In genomic region chr16:56938664-56939513, GRCh38 we compare ENCODE assay signal across 9 cellular contexts. TPM values are rescaled to one million over a fixed set of nuclear protein-coding genes. Genes with fewer than 3 reads are reported as not detected.
DNase-seq lines count a peak whose midpoint lies in the region; ATAC-seq, FAIRE-seq and TF ChIP-seq lines count a peak whose summit lies in the region.
"Had no signal": no experiment of that assay in that cellular context is flagged by ENCODE, and none has a peak within 500 bp of the region (broad histone marks: within the 10 kb centered on the region; RNA-seq: fewer than 3 reads in every experiment).

No MANE protein-coding gene starts in this region.

- no peak for FAIRE-seq in GM12878 (lab: Jason Lieb, UNC)
- FAIRE-seq: bronchial epithelial cell had no signal

- DNase-seq in NCI-H345 (lab: John Stamatoyannopoulos, UW) (peak; percentile 27), NCI-H345 treated with DMSO at 0.1 percent for 48 hours (lab: John Stamatoyannopoulos, UW; ENCODE audit: unreplicated experiment) (no peak), MM.1S (peak; percentile 75), GM12878 (ENCODE audit: low read depth, low spot score) (no peak), endodermal cell (no peak)
- peak; percentile 8 for DNase-seq in stimulated activated CD4-positive, alpha-beta T cell treated with anti-CD3 and anti-CD28 coated beads, Interleukin-2, amount 100 ng/mL, for 4 hours (ENCODE audit: low read depth)

- no peaks in the 10 kb centered on the region for H3K27me3 Mint-ChIP-seq in endodermal cell (ENCODE audit: insufficient read depth)

- TF ChIP-seq RAD21 in GM12878 (IDR thresholded peaks at IDR 0.05; ENCODE audit: insufficient read depth, low read depth, low read length), result no peak

- H3K4me3 ChIP-seq in MM.1S (ENCODE audit: low read length) (peak overlapping the region; percentile 37; the same call in 1 of the 2 replicates), GM12878 (peak overlapping the region; percentile 24), endodermal cell (ENCODE audit: low read length) (no peak overlapping the region)

- no TSS peak for BruUV-seq in GM12878 (replicated peaks; lab: Mats Ljungman, UMichigan)

- H3K79me2 ChIP-seq in MM.1S (ENCODE audit: low read length) (peaks cover 92% of the 10 kb centered on the region), GM12878 (ENCODE audit: control insufficient read depth, insufficient read depth, low read length) (peaks cover 35% of the 10 kb centered on the region)

- H3K27ac ChIP-seq in MM.1S (ENCODE audit: low read length) (peak overlapping the region; percentile 100), GM12878 (ENCODE audit: control insufficient read depth, insufficient read depth) (peak overlapping the region; percentile 5), endodermal cell (ENCODE audit: low read depth, low read length) (no peak overlapping the region)

- RAD21 ChIA-PET in GM12878 (lab: Charles Lee; ENCODE audit: unreplicated experiment), result interaction anchor here (0.5 to 2.2 kb wide), 13 partner anchors 8 to 107 kb away, joined by 3 to 10 read pairs (median 3); no protein-coding TSS in a partner anchor

- H3K36me3 ChIP-seq in MM.1S (replicated peaks; ENCODE audit: insufficient read depth, low read length) (peaks cover 65% of the 10 kb centered on the region), GM12878 (ENCODE audit: control insufficient read depth in 2 of 2, insufficient read depth in 2 of 2, low read length in 1 of 2) (peaks cover 12 to 44% of the 10 kb centered on the region in 2 experiments), endodermal cell (ENCODE audit: control insufficient read depth, insufficient read depth, low read length) (peaks cover 93% of the 10 kb centered on the region)

- TF ChIP-seq CTCF in MM.1S (IDR thresholded peaks at IDR 0.05; ENCODE audit: low read length) (no peak), GM12878 (IDR thresholded peaks at IDR 0.05 in 2 of 3, conservative IDR thresholded peaks at IDR 0.05 in 1 of 3; ENCODE audit: control insufficient read depth in 2 of 3, extremely low read depth in 1 of 3, insufficient read depth in 1 of 3, low read depth in 3 of 3, low read length in 3 of 3) (no peak), endodermal cell (conservative IDR thresholded peaks at IDR 0.05) (no peak)

- no peaks in the 10 kb centered on the region for H3K9me2 ChIP-seq in MM.1S (replicated peaks; ENCODE audit: insufficient read depth, low read length)

- intact Hi-C loops in GM12878 (cut with micrococcal nuclease; ENCODE audit: unreplicated experiment), result loop anchor here (2.0 kb wide), 1 partner anchor 68 kb away; no protein-coding TSS in a partner anchor

- peaks cover 79% of the 10 kb centered on the region for H3K36me3 Mint-ChIP-seq in endodermal cell (ENCODE audit: low read depth)

- SMC1A ChIA-PET in GM12878 (lab: Charles Lee; ENCODE audit: uncharacterized antibody, unreplicated experiment), result interaction anchor here (0.9 to 4.6 kb wide), 8 partner anchors 11 to 79 kb away, joined by 3 to 40 read pairs (median 5); no protein-coding TSS in a partner anchor

- H3K4me2 ChIP-seq in MM.1S (ENCODE audit: low read depth, low read length), result peak overlapping the region; percentile 78
- H3K4me2 ChIP-seq in GM12878 (ENCODE audit: control insufficient read depth, insufficient read depth), result peak overlapping the region; percentile 28

- H3K9me3 ChIP-seq in MM.1S (replicated peaks; ENCODE audit: insufficient read depth, low read length) (no peaks in the 10 kb centered on the region), GM12878 (replicated peaks; ENCODE audit: control insufficient read depth, insufficient read depth, low read length) (no peaks in the 10 kb centered on the region), endodermal cell (ENCODE audit: control insufficient read depth, low read length) (no peaks in the 10 kb centered on the region)

- in situ Hi-C loops in GM12878 (cut with MboI), result no loop called here

- CTCF ChIA-PET in GM12878 (lab: Yijun Ruan, JAX), result interaction anchor here (0.6 to 1.6 kb wide), 10 partner anchors 9 to 146 kb away, joined by 3 to 7 read pairs (median 4); partner anchors contain the start of gene NLRC5

- H3K4me1 Mint-ChIP-seq in endodermal cell, result peaks cover 6% of the 10 kb centered on the region

- no peak overlapping the region for H3K4me3 Mint-ChIP-seq in endodermal cell

- H4K20me1 ChIP-seq in MM.1S (ENCODE audit: insufficient read depth, low read length), result peaks cover 80% of the 10 kb centered on the region
- H4K20me1 ChIP-seq in GM12878 (ENCODE audit: control insufficient read depth, insufficient read depth), result no peaks in the 10 kb centered on the region; the same call in 1 of the 2 replicates

- no peak overlapping the region for H2AFZ ChIP-seq in MM.1S (ENCODE audit: low read length)
- H2AFZ ChIP-seq in GM12878 (ENCODE audit: control insufficient read depth, low read depth, low read length), result no peak overlapping the region

- peaks cover 60% of the 10 kb centered on the region for H3K4me1 ChIP-seq in MM.1S (ENCODE audit: low read length)
- peaks cover 58% of the 10 kb centered on the region for H3K4me1 ChIP-seq in GM12878 (ENCODE audit: control insufficient read depth, insufficient read depth, low read length)
- H3K4me1 ChIP-seq in endodermal cell (ENCODE audit: control insufficient read depth, insufficient read depth, low read length), result no peaks in the 10 kb centered on the region

- ATAC-seq in GM12878 (peak; percentile 45), GM21515 (IDR thresholded peaks at IDR 0.05; ENCODE audit: unreplicated experiment) (no peak), HG03159 (IDR thresholded peaks at IDR 0.05; ENCODE audit: unreplicated experiment) (no peak)

- H3K9ac ChIP-seq in MM.1S (ENCODE audit: low read length) (peak overlapping the region; percentile 73), GM12878 (ENCODE audit: control insufficient read depth, insufficient read depth, low read length) (0 out of 2 replicates have a peak overlapping the region, but pooled peaks have one; percentile 10), endodermal cell (ENCODE audit: extremely low read depth, low read length, poor library complexity, severe bottlenecking) (no peak overlapping the region)

- H3K27ac Mint-ChIP-seq in endodermal cell, result no peak overlapping the region

- peak; percentile 56 for TF ChIP-seq POLR2A in GM12878 (IDR thresholded peaks at IDR 0.05; ENCODE audit: low read depth, low read length)

- peaks cover 96% of the 10 kb centered on the region for H3F3A ChIP-seq in MM.1S (ENCODE audit: insufficient read depth, low read length)

- peak; percentile 35 to 55; a peak in 2 of 4 replicates for TF ChIP-seq EP300 in GM12878 (IDR thresholded peaks at IDR 0.05; ENCODE audit: borderline replicate concordance in 1 of 2, control insufficient read depth in 1 of 2, low read depth in 2 of 2, low read length in 2 of 2)

- WGBS in GM12878 (ENCODE audit: insufficient coverage, insufficient replicate concordance, low lambda C conversion rate, missing lambda C conversion rate), result 1% methylated on average over 8 of the region's 8 CpGs
- WGBS in endodermal cell (ENCODE audit: insufficient coverage in 1 of 2, insufficient read length in 1 of 2), 2 experiments, result 94 to 99% methylated on average over 6 to 8 of the region's 8 CpGs

- H3K9me3 Mint-ChIP-seq in endodermal cell, result no peaks in the 10 kb centered on the region

- no peaks in the 10 kb centered on the region for H3K27me3 ChIP-seq in MM.1S (replicated peaks; ENCODE audit: insufficient read depth, low read length)
- H3K27me3 ChIP-seq in GM12878 (replicated peaks in 1 of 2; ENCODE audit: control insufficient read depth in 2 of 2, insufficient read depth in 2 of 2, low read length in 1 of 2), result no peaks in the 10 kb centered on the region
- H3K27me3 ChIP-seq in endodermal cell (ENCODE audit: control insufficient read depth, insufficient read depth, low read length, poor library complexity, severe bottlenecking), result no peaks in the 10 kb centered on the region

- POLR2A ChIA-PET in GM12878 (lab: Charles Lee), result interaction anchor here (1.0 to 21.1 kb wide), 6 partner anchors 9 to 44 kb away, joined by 3 to 306 read pairs (median 13); no protein-coding TSS in a partner anchor

RNA-seq across cellular contexts. Expression of gene HERPUD1, which starts 6.9 kb away (rescaled TPM):
- 346 and 347 TPM in 2 replicates for total RNA-seq in GM12878 (2013; cell fraction: nucleolus; rRNA removed)
- total RNA-seq in GM12878 (2014; rRNA removed) (69.9 and 80.4 TPM in 2 replicates), GM12878 (2014; rRNA removed; fragmentation: Illumina TruSeq; extraction: Trizol) (102 and 107 TPM in 2 replicates), GM12878 (2021) (129 and 143 TPM in 2 replicates), endodermal cell (10 to 100 TPM; 21.5 to 40.6 TPM)
- polyA plus RNA-seq in GM12878 (2011; ENCODE audit: low read depth), result 132 TPM
- polyA plus RNA-seq in GM12878 (2011; rRNA removed) (119 and 178 TPM in 2 replicates), GM12878 (2014; fragmentation: Illumina TruSeq; extraction: Trizol) (138 and 149 TPM in 2 replicates), GM12878 (2014; fragmentation: Nextera tagmentation; extraction: Ambion mirVana) (10 to 100 TPM; 32.6 to 68.1 TPM), GM12878 (2014; rRNA removed) (99.0 and 129 TPM in 2 replicates), GM12878 (2016; fragmentation: Nextera tagmentation; extraction: Ambion mirVana) (100 to 1,000 TPM; 204 to 212 TPM)
- polyA plus RNA-seq in GM12878 (2011; cell fraction: cytosol; rRNA removed), result 111 and 123 TPM in 2 replicates
- 83.2 and 124 TPM in 2 replicates for polyA plus RNA-seq in GM12878 (2011; cell fraction: nucleus; rRNA removed)
- 141 and 168 TPM in 2 replicates for polyA plus RNA-seq in GM12878 (2012)
- 110 and 134 TPM in 2 replicates for polyA minus RNA-seq in GM12878 (2011; rRNA and poly(A)+ RNA removed)
- 46.4 and 58.4 TPM in 2 replicates for polyA minus RNA-seq in GM12878 (2011; cell fraction: cytosol; rRNA and poly(A)+ RNA removed)
- polyA minus RNA-seq in GM12878 (2011; cell fraction: nucleus; rRNA and poly(A)+ RNA removed), result 93.1 and 103 TPM in 2 replicates
- 51.1 TPM for polyA plus RNA-seq in endodermal cell (2013, experiment 1 of 2)
- polyA plus RNA-seq in endodermal cell (2013, experiment 2 of 2), result 39.7 TPM

RNA-seq across cellular contexts. Expression of gene CETP, which starts 22.9 kb away (rescaled TPM):
- 2.0 and 2.9 TPM in 2 replicates for total RNA-seq in GM12878 (2013; cell fraction: nucleolus; rRNA removed)
- 1.9 and 2.3 TPM in 2 replicates for total RNA-seq in GM12878 (2014; rRNA removed)
- 1.2 and 1.3 TPM in 2 replicates for total RNA-seq in GM12878 (2014; rRNA removed; fragmentation: Illumina TruSeq; extraction: Trizol)
- total RNA-seq in GM12878 (2021), result 0.77 and 1.4 TPM in 2 replicates
- 0.92 TPM for polyA plus RNA-seq in GM12878 (2011; ENCODE audit: low read depth)
- polyA plus RNA-seq in GM12878 (2011; rRNA removed), result 4.5 and 6.4 TPM in 2 replicates
- 4.8 and 5.3 TPM in 2 replicates for polyA plus RNA-seq in GM12878 (2011; cell fraction: cytosol; rRNA removed)
- 2.6 and 3.7 TPM in 2 replicates for polyA plus RNA-seq in GM12878 (2011; cell fraction: nucleus; rRNA removed)
- 1.2 and 2.1 TPM in 2 replicates for polyA plus RNA-seq in GM12878 (2012)
- 0.90 and 1.2 TPM in 2 replicates for polyA plus RNA-seq in GM12878 (2014; fragmentation: Illumina TruSeq; extraction: Trizol)
- polyA plus RNA-seq in GM12878 (2014; fragmentation: Nextera tagmentation; extraction: Ambion mirVana), result 1 to 10 TPM; 2.4 to 2.9 TPM
- polyA plus RNA-seq in GM12878 (2014; rRNA removed), result 1.4 and 1.5 TPM in 2 replicates
- 1 to 10 TPM; 2.3 to 2.9 TPM for polyA plus RNA-seq in GM12878 (2016; fragmentation: Nextera tagmentation; extraction: Ambion mirVana)
- polyA minus RNA-seq in GM12878 (2011; rRNA and poly(A)+ RNA removed), result 3.1 and 3.4 TPM in 2 replicates
- polyA minus RNA-seq in GM12878 (2011; cell fraction: cytosol; rRNA and poly(A)+ RNA removed), result 0.94 and 1.3 TPM in 2 replicates
- 0.85 and 0.96 TPM in 2 replicates for polyA minus RNA-seq in GM12878 (2011; cell fraction: nucleus; rRNA and poly(A)+ RNA removed)
- total RNA-seq in endodermal cell, result not detected
- polyA plus RNA-seq in endodermal cell (2013, experiment 1 of 2), result not detected
- not detected for polyA plus RNA-seq in endodermal cell (2013, experiment 2 of 2)
- total RNA-seq: bronchial epithelial cell had no signal

RNA-seq across cellular contexts. Expression of gene NLRC5, which starts 50.5 kb away (rescaled TPM):
- 626 and 671 TPM in 2 replicates for total RNA-seq in GM12878 (2013; cell fraction: nucleolus; rRNA removed)
- 60.3 and 65.3 TPM in 2 replicates for total RNA-seq in GM12878 (2014; rRNA removed)
- total RNA-seq in GM12878 (2014; rRNA removed; fragmentation: Illumina TruSeq; extraction: Trizol), result 49.2 and 54.3 TPM in 2 replicates
- total RNA-seq in GM12878 (2021), result 86.2 and 105 TPM in 2 replicates
- 26.2 TPM for polyA plus RNA-seq in GM12878 (2011; ENCODE audit: low read depth)
- 62.1 and 88.8 TPM in 2 replicates for polyA plus RNA-seq in GM12878 (2011; rRNA removed)
- 73.8 and 102 TPM in 2 replicates for polyA plus RNA-seq in GM12878 (2011; cell fraction: cytosol; rRNA removed)
- polyA plus RNA-seq in GM12878 (2011; cell fraction: nucleus; rRNA removed), result 528 TPM in 2 replicates
- 39.6 and 49.1 TPM in 2 replicates for polyA plus RNA-seq in GM12878 (2012)
- polyA plus RNA-seq in GM12878 (2014; fragmentation: Illumina TruSeq; extraction: Trizol), result 51.5 and 73.0 TPM in 2 replicates
- 10 to 100 TPM; 13.1 to 14.2 TPM for polyA plus RNA-seq in GM12878 (2014; fragmentation: Nextera tagmentation; extraction: Ambion mirVana)
- 83.8 and 84.2 TPM in 2 replicates for polyA plus RNA-seq in GM12878 (2014; rRNA removed)
- 10 to 100 TPM; 43.7 to 49.1 TPM for polyA plus RNA-seq in GM12878 (2016; fragmentation: Nextera tagmentation; extraction: Ambion mirVana)
- 197 and 272 TPM in 2 replicates for polyA minus RNA-seq in GM12878 (2011; rRNA and poly(A)+ RNA removed)
- polyA minus RNA-seq in GM12878 (2011; cell fraction: cytosol; rRNA and poly(A)+ RNA removed), result 42.9 and 54.2 TPM in 2 replicates
- 281 and 428 TPM in 2 replicates for polyA minus RNA-seq in GM12878 (2011; cell fraction: nucleus; rRNA and poly(A)+ RNA removed)
- under 1 TPM; 0.64 to 0.97 TPM for total RNA-seq in endodermal cell
- 0.21 TPM for polyA plus RNA-seq in endodermal cell (2013, experiment 1 of 2)
- 0.12 TPM for polyA plus RNA-seq in endodermal cell (2013, experiment 2 of 2)

Comparison
In these comparisons a context has a peak if more than half of its experiments do, and no peak if none do; other contexts are left out.
1. DNase-seq: peak in NCI-H345 (single experiment), MM.1S (single experiment) and stimulated activated CD4-positive, alpha-beta T cell treated with anti-CD3 and anti-CD28 coated beads, Interleukin-2, amount 100 ng/mL, for 4 hours (single experiment); none in NCI-H345 treated with DMSO at 0.1 percent for 48 hours (single experiment), GM12878 (single experiment) and endodermal cell (single experiment).
2. RNA of gene NLRC5, which starts 50.5 kb away (total RNA-seq): 49.2 to 671 TPM in GM12878; 0.64 to 0.97 TPM in endodermal cell; every median in the first group is over 10 times any median in the second.